ENCODE assay signal across 8 cellular contexts in genomic region chr14:77376771-77377501, GRCh38. TPM values are rescaled to one million over a fixed set of nuclear protein-coding genes. Genes with fewer than 3 reads are reported as not detected.
DNase-seq lines count a peak whose midpoint lies in the region; ATAC-seq, FAIRE-seq and TF ChIP-seq lines count a peak whose summit lies in the region.

Gene SAMD15 (plus strand): TSS chr14:77377379. CDS start chr14:77377419, 40 bp downstream.
A gene with protein sequence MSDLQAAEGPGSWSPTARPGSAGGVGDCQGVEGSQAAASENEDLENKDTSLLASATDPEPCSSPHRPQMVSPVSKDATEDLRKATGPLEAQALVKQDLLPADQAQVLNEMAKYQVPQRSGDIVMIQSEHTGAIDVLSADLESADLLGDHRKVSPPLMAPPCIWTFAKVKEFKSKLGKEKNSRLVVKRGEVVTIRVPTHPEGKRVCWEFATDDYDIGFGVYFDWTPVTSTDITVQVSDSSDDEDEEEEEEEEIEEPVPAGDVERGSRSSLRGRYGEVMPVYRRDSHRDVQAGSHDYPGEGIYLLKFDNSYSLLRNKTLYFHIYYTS (minus strand): TSS chr14:77377094. CDS start chr14:77377053, 41 bp downstream.

- H3K4me3 ChIP-seq in epithelial cell of proximal tubule (ENCODE audit: low read depth, low read length), result peak within 1 kb of the TSS; percentile 90

- TF ChIP-seq CTCF in D721Med (IDR thresholded peaks at IDR 0.05; ENCODE audit: insufficient read depth, missing control alignments) (peak; percentile 5), epithelial cell of proximal tubule (conservative IDR thresholded peaks at IDR 0.05; ENCODE audit: low read depth, low read length) (no peak)

- DNase-seq in D721Med (ENCODE audit: insufficient read length, low spot score) (peak; percentile 70), HTR-8/SVneo (ENCODE audit: insufficient read length, low spot score) (peak; percentile 98), NOMO-1 treated with dmso at 0.1 percent for 144 hours (lab: John Stamatoyannopoulos, UW; ENCODE audit: unreplicated experiment) (peak; percentile 83), epithelial cell of proximal tubule (ENCODE audit: low read depth) (peak; percentile 51), mucosa of gallbladder (ENCODE audit: low spot score) (peak; percentile 86)
- DNase-seq in activated CD8-positive, alpha-beta memory T cell treated with anti-CD3 and anti-CD28 coated beads, Interleukin-2, amount 50 U/mL, for 48 hours, result peak; percentile 89
- peak; percentile 81 for DNase-seq in stimulated activated CD8-positive, alpha-beta memory T cell treated with anti-CD3 and anti-CD28 coated beads, Interleukin-4, amount 100 ng/mL, for 24 hours (ENCODE audit: low read depth)

- ATAC-seq in GM21367 (IDR thresholded peaks at IDR 0.05; ENCODE audit: unreplicated experiment), result peak; percentile 68

- FAIRE-seq in D721Med (lab: Jason Lieb, UNC) (peak; percentile 44), HTR-8/SVneo (lab: Jason Lieb, UNC) (peak; percentile 91)

RNA-seq across cellular contexts. Expression of gene SAMD15, which starts in this region (rescaled TPM):
- total RNA-seq in epithelial cell of proximal tubule, result 0.40 and 0.58 TPM in 2 replicates
- 3.5 TPM for total RNA-seq in mucosa of gallbladder

RNA-seq across cellular contexts. Expression of the second gene that starts in this region (rescaled TPM):
- total RNA-seq in epithelial cell of proximal tubule, result 9.9 and 10.1 TPM in 2 replicates
- total RNA-seq in mucosa of gallbladder, result 13.0 TPM

Comparison
In these comparisons a context has a peak if more than half of its experiments do, and no peak if none do; other contexts are left out.
1. Peak in every context shown above with its lines: DNase-seq, ATAC-seq and H3K4me3 ChIP-seq.